ENCODE assay signal across 23 cellular contexts in the genomic region with DNA sequence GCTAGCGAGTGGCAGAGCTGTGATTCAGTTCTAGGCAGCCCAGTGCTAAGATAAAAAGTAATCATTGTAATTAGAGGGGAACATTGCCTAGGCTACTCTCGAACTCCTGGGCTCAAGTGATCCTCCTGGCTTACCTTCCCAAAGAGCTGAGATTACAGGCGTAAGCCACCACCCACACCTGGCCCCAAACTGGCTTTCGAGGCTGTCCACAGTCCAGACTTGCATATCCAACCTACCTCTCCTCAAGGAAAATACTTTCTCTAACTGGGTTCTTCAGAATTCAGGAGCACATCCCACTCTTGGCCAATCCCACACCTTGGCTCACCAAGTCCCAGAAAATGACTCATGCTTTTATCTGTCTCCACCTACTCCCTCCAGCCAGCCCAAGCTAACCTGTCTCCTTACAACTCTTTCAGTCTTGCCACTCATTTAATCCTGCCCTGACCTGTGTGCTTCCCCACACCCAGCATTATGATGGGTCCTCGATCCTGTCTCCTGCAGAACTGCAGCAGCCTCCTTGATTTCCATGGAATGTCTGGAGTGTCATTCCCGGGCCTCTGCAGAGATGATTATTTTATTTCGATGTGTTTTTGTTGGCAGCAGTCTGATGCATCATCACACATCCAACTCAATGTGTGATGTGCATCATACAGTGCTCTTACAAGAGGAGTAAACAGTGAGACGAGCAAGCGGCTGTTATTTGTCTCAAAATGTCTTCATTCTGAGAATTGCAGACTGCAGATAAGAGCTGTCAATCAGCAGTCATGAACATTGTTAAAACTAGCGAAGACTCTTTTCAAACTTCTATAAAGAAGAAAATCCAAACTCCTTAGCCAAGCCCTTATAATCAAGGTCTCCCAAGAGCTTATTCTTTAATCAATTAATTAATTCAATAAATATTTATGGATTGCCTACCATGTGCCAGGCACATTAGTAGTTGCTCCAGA.
DNase-seq lines count a peak whose midpoint lies in the region; ATAC-seq and TF ChIP-seq lines count a peak whose summit lies in the region.
"Had no signal": no experiment of that assay in that cellular context is flagged by ENCODE, and none has a peak within 500 bp of the region (broad histone marks: within the 10 kb centered on the region; RNA-seq: fewer than 3 reads in every experiment).

No MANE protein-coding gene starts in this region.

- DNase-seq in EH (ENCODE audit: low read depth) (peak; percentile 76), M059J (ENCODE audit: low read depth) (peak; percentile 60), MCF 10A (ENCODE audit: unreplicated experiment) (peak; percentile 93), islet precursor cell (peak; percentile 73), middle frontal gyrus (ENCODE audit: extremely low spot score, low spot score) (no peak), chondrocyte (ENCODE audit: low spot score) (no peak), upper lobe of left lung (no peak), AG08396 (ENCODE audit: low spot score) (no peak)
- DNase-seq: activated naive CD4-positive, alpha-beta T cell treated with Interleukin-2 at 50 U/mL for 16 hours; activated T-cell treated with anti-CD3 and anti-CD28 coated beads, Interleukin-2, amount 50 U/mL, for 48 hours; C1 segment of cervical spinal cord; cerebellar nuclear complex; effector CD8-positive, alpha-beta T cell; kidney glomerular epithelial cell; mesendoderm; naive B cell; NCI-H774; nucleus accumbens; Right ventricle myocardium superior had no signal

- no peaks in the 10 kb centered on the region for H3K36me3 ChIP-seq in upper lobe of left lung
- H3K36me3 ChIP-seq: esophagus muscularis mucosa, right atrium auricular region had no signal

- H3K27ac ChIP-seq in upper lobe of left lung = no peak overlapping the region
- H3K27ac ChIP-seq: esophagus muscularis mucosa, right atrium auricular region had no signal

- H3K9me3 Mint-ChIP-seq in MCF 10A (ENCODE audit: unreplicated experiment) (no peaks in the 10 kb centered on the region), chondrocyte (ENCODE audit: low read depth) (no peaks in the 10 kb centered on the region)
- H3K9me3 Mint-ChIP-seq: IgD-negative memory B cell, naive B cell, type B pancreatic cell had no signal

- H3K27ac Mint-ChIP-seq in MCF 10A (ENCODE audit: low read depth, unreplicated experiment) (no peak overlapping the region), chondrocyte (ENCODE audit: unreplicated experiment) (no peak overlapping the region)
- H3K27ac Mint-ChIP-seq: IgD-negative memory B cell, naive B cell, type B pancreatic cell had no signal

- no peak for ATAC-seq in upper lobe of left lung (ENCODE audit: low FRiP score in 2 of 2)

- H3K4me3 Mint-ChIP-seq in MCF 10A (ENCODE audit: unreplicated experiment) (no peak overlapping the region), chondrocyte (ENCODE audit: unreplicated experiment) (no peak overlapping the region)
- H3K4me3 Mint-ChIP-seq: IgD-negative memory B cell, naive B cell, type B pancreatic cell had no signal

- no peaks in the 10 kb centered on the region for H3K9me3 ChIP-seq in upper lobe of left lung
- H3K9me3 ChIP-seq: esophagus muscularis mucosa, right atrium auricular region had no signal

- H3K27me3 Mint-ChIP-seq in MCF 10A (ENCODE audit: insufficient read depth, unreplicated experiment) (no peaks in the 10 kb centered on the region), chondrocyte (ENCODE audit: low read depth) (no peaks in the 10 kb centered on the region)
- H3K27me3 Mint-ChIP-seq: type B pancreatic cell had no signal

- no TSS peak for BruUV-seq in MCF 10A (replicated peaks; lab: Mats Ljungman, UMichigan)

- no peaks in the 10 kb centered on the region for H3K27me3 ChIP-seq in upper lobe of left lung
- H3K27me3 ChIP-seq: esophagus muscularis mucosa, right atrium auricular region had no signal

- TF ChIP-seq CTCF in MCF 10A (IDR thresholded peaks at IDR 0.05; ENCODE audit: unreplicated experiment) (no peak), chondrocyte (IDR thresholded peaks at IDR 0.05) (no peak), upper lobe of left lung (IDR thresholded peaks at IDR 0.05) (no peak)

- peaks cover 15% of the 10 kb centered on the region for H3K4me1 Mint-ChIP-seq in MCF 10A (ENCODE audit: insufficient read depth, unreplicated experiment)
- peaks cover 28% of the 10 kb centered on the region for H3K4me1 Mint-ChIP-seq in chondrocyte (ENCODE audit: low read depth)
- H3K4me1 Mint-ChIP-seq: IgD-negative memory B cell, naive B cell had no signal

- POLR2A ChIA-PET in MCF 10A (lab: Yijun Ruan, JAX) = interaction anchor here (0.6 to 1.4 kb wide), 5 partner anchors 29 to 432 kb away, joined by 3 to 4 read pairs (median 3); a partner anchor contains a TSS

- no peak for TF ChIP-seq POLR2A in upper lobe of left lung (IDR thresholded peaks at IDR 0.05)

- CTCF ChIA-PET in MCF 10A (lab: Yijun Ruan, JAX) = interaction anchor here (0.6 kb wide), 1 partner anchor 1113 kb away, joined by 3 read pairs; no protein-coding TSS in a partner anchor

- WGBS in upper lobe of left lung, 2 donors = 79 to 88% methylated on average over 10 of the region's 10 CpGs

- no peak for TF ChIP-seq EP300 in upper lobe of left lung (IDR thresholded peaks at IDR 0.05)

- no peak overlapping the region for H3K4me3 ChIP-seq in upper lobe of left lung
- H3K4me3 ChIP-seq: esophagus muscularis mucosa, right atrium auricular region had no signal

- no peaks in the 10 kb centered on the region for H3K4me1 ChIP-seq in upper lobe of left lung

- H3K36me3 Mint-ChIP-seq in MCF 10A (ENCODE audit: insufficient read depth, unreplicated experiment) (no peaks in the 10 kb centered on the region), chondrocyte (ENCODE audit: low read depth) (no peaks in the 10 kb centered on the region)
- H3K36me3 Mint-ChIP-seq: IgD-negative memory B cell, naive B cell, type B pancreatic cell had no signal

- intact Hi-C loops in MCF 10A (cut with micrococcal nuclease) = no loop called here

Comparison
In these comparisons a context has a peak if more than half of its experiments do, and no peak if none do; other contexts are left out.
1. DNase-seq: peak in EH (single experiment), M059J (single experiment), MCF 10A (single experiment) and islet precursor cell (single experiment); none in middle frontal gyrus (single experiment), chondrocyte (single experiment), upper lobe of left lung (0 of 2) and AG08396 (single experiment).